9 cellular contexts compared by ENCODE assay signal in genomic region chr7:100546129-100546867, GRCh38. TPM values are rescaled to one million over a fixed set of nuclear protein-coding genes. Genes with fewer than 3 reads are reported as not detected.
DNase-seq lines count a peak whose midpoint lies in the region; ATAC-seq and TF ChIP-seq lines count a peak whose summit lies in the region.
"Had no signal": no experiment of that assay in that cellular context is flagged by ENCODE, and none has a peak within 500 bp of the region (broad histone marks: within the 10 kb centered on the region; RNA-seq: fewer than 3 reads in every experiment).

No MANE protein-coding gene starts in this region.

- 56 to 61% methylated on average over 9 of the region's 9 CpGs for WGBS in thyroid gland, 2 donors

- H3K4me1 ChIP-seq in thyroid gland = peaks cover 49 to 63% of the 10 kb centered on the region in 2 donors

- H3K27me3 Mint-ChIP-seq in activated naive CD8-positive, alpha-beta T cell = no peaks in the 10 kb centered on the region

- H3K27me3 ChIP-seq in thyroid gland = no peaks in the 10 kb centered on the region

- peaks cover 87% of the 10 kb centered on the region for H3K4me1 Mint-ChIP-seq in activated naive CD8-positive, alpha-beta T cell (ENCODE audit: low read depth)

- no peak for TF ChIP-seq POLR2A in thyroid gland (IDR thresholded peaks at IDR 0.05)

- H3K36me3 Mint-ChIP-seq in activated naive CD8-positive, alpha-beta T cell = peaks cover 5% of the 10 kb centered on the region

- H3K36me3 ChIP-seq in thyroid gland = peaks cover 0 to 7% of the 10 kb centered on the region in 2 donors

- H3K27ac Mint-ChIP-seq in activated naive CD8-positive, alpha-beta T cell = peak overlapping the region; percentile 99

- no peaks in the 10 kb centered on the region for H3K9me3 ChIP-seq in thyroid gland

- intact Hi-C loops in thyroid gland (cut with DNase I) = no loop called here

- H3K27ac ChIP-seq in thyroid gland = peak overlapping the region; percentile 96 to 99 (median 96)
- H3K27ac ChIP-seq: HL-60 had no signal

- no peak overlapping the region for H3K4me3 ChIP-seq in thyroid gland (replicated peaks in 1 of 3)

- ATAC-seq in HG02588 (IDR thresholded peaks at IDR 0.05; ENCODE audit: unreplicated experiment) (peak; percentile 46), left lobe of liver (peak; percentile 64)

- no peak for TF ChIP-seq CTCF in thyroid gland (IDR thresholded peaks at IDR 0.05)

- H3K9me3 Mint-ChIP-seq in activated naive CD8-positive, alpha-beta T cell (ENCODE audit: low read depth) = no peaks in the 10 kb centered on the region

- DNase-seq in DMS153 (lab: John Stamatoyannopoulos, UW) = peak; percentile 95
- DNase-seq in left lobe of liver (ENCODE audit: low spot score) = no peak
- DNase-seq in thyroid gland = no peak
- no peak for DNase-seq in hypothalamus (lab: John Stamatoyannopoulos, UW)
- no peak for DNase-seq in dedifferentiated amniotic fluid mesenchymal stem cell (ENCODE audit: extremely low spot score)
- DNase-seq in NCI-H82 treated with DMSO at 0.1 percent for 48 hours (lab: John Stamatoyannopoulos, UW; ENCODE audit: unreplicated experiment) = no peak

- H3K4me3 Mint-ChIP-seq in activated naive CD8-positive, alpha-beta T cell = peak overlapping the region; percentile 85

RNA-seq across cellular contexts. Expression of gene AGFG2, which starts 7.3 kb away (rescaled TPM):
- 87.8 TPM for total RNA-seq in left lobe of liver
- total RNA-seq in thyroid gland = 10 to 100 TPM; 26.1 to 34.6 (median 28.0) TPM

RNA-seq across cellular contexts. Expression of gene SAP25, which starts 27.4 kb away (rescaled TPM):
- 0.86 TPM for total RNA-seq in left lobe of liver
- 1 to 10 TPM in 2 of 4 donors, not detected in 2; 1.5 to 6.2 TPM for total RNA-seq in thyroid gland

RNA-seq across cellular contexts. Expression of gene LRCH4, which starts 39.6 kb away (rescaled TPM):
- total RNA-seq in left lobe of liver = 31.6 TPM
- 100 to 1,000 TPM in 1 of 4 donors, 10 to 100 TPM in 3; 55.0 to 107 (median 76.6) TPM for total RNA-seq in thyroid gland

RNA-seq across cellular contexts. Expression of gene FBXO24, which starts 39.8 kb away (rescaled TPM):
- total RNA-seq in left lobe of liver (1.0 TPM), thyroid gland (under 1 TPM; 0.13 to 0.88 (median 0.50) TPM)

RNA-seq across cellular contexts. Expression of gene PCOLCE, which starts 55.9 kb away (rescaled TPM):
- 71.8 TPM for total RNA-seq in left lobe of liver
- total RNA-seq in thyroid gland = 10 to 100 TPM; 12.9 to 36.3 (median 22.1) TPM
